In genomic region chr4:113394730-113395530, GRCh38 we compare ENCODE assay signal across 8 cellular contexts.
DNase-seq lines count a peak whose midpoint lies in the region; ATAC-seq, FAIRE-seq and TF ChIP-seq lines count a peak whose summit lies in the region.

No MANE protein-coding gene starts in this region.

- in situ Hi-C loops in K562 (cut with MboI), result loop anchor here (10.0 kb wide), 1 partner anchor 1300 kb away; no protein-coding TSS in a partner anchor

- no TSS peak for BruUV-seq in K562 (replicated peaks; lab: Mats Ljungman, UMichigan)

- H3K36me3 ChIP-seq in ACC112 (ENCODE audit: insufficient read depth, low read length) (no peaks in the 10 kb centered on the region), K562 (ENCODE audit: control insufficient read depth, insufficient read depth, low read length) (no peaks in the 10 kb centered on the region)

- POLR2A ChIA-PET in K562 (lab: Yijun Ruan, JAX), result no interaction called here

- TF ChIP-seq EP300 in K562 (IDR thresholded peaks at IDR 0.05; ENCODE audit: low read length), result no peak

- TF ChIP-seq CTCF in K562 (IDR thresholded peaks at IDR 0.05 in 2 of 3, conservative IDR thresholded peaks at IDR 0.05 in 1 of 3; ENCODE audit: insufficient read depth in 2 of 3, low read depth in 1 of 3, low read length in 3 of 3), result peak; percentile 61 to 74 (median 71)

- CTCF ChIA-PET in K562 (lab: Yijun Ruan, JAX; ENCODE audit: low intra/inter-chr PET ratio), result interaction anchor here (0.7 kb wide), 1 partner anchor 116 kb away, joined by 3 read pairs; no protein-coding TSS in a partner anchor

- DNase-seq in NCI-H146 (lab: John Stamatoyannopoulos, UW) (peak; percentile 75), T follicular helper cell (ENCODE audit: low read depth) (peak; percentile 16), K562 (ENCODE audit: extremely low read depth in 1 of 4, low spot score in 3 of 4) (peak; percentile 35 to 76 (median 56)), iPS DF 4.7 (ENCODE audit: extremely low read depth, low spot score) (peak; percentile 83)
- peak; percentile 43 for DNase-seq in stimulated activated CD4-positive, alpha-beta T cell treated with anti-CD3 and anti-CD28 coated beads, Interleukin-15, amount 100 ng/mL, for 24 hours

- H3K79me2 ChIP-seq in ACC112 (ENCODE audit: control insufficient read depth, insufficient read depth, low read length, unreplicated experiment), result no peaks in the 10 kb centered on the region
- H3K79me2 ChIP-seq in K562 (ENCODE audit: control insufficient read depth, insufficient read depth, low read length), result no peaks in the 10 kb centered on the region

- H3K9me1 ChIP-seq in K562 (ENCODE audit: control insufficient read depth, insufficient read depth, low read length), result no peaks in the 10 kb centered on the region

- peak overlapping the region; percentile 8; the same call in 1 of the 2 replicates for H3K27ac ChIP-seq in ACC112 (ENCODE audit: low read depth, low read length)
- H3K27ac ChIP-seq in K562 (ENCODE audit: extremely low read depth, low read depth, low read length), result no peak overlapping the region

- H3K4me3 ChIP-seq in ACC112 (ENCODE audit: low read depth, low read length) (peak overlapping the region; percentile 38), K562 (no peak overlapping the region)

- peak; percentile 85 for FAIRE-seq in K562 (lab: Jason Lieb, UNC)

- H3K4me2 ChIP-seq in K562 (ENCODE audit: insufficient read depth, low read length), result no peak overlapping the region

- no peaks in the 10 kb centered on the region for H4K20me1 ChIP-seq in K562 (replicated peaks; ENCODE audit: control insufficient read depth, insufficient read depth, low read length)

- ATAC-seq in GM18499 (IDR thresholded peaks at IDR 0.05; ENCODE audit: insufficient read depth, unreplicated experiment) (peak; percentile 91), HG02885 (IDR thresholded peaks at IDR 0.05; ENCODE audit: poor library complexity, unreplicated experiment) (peak; percentile 99), K562 (peak; percentile 96)

- 4% methylated on average over 11 of the region's 11 CpGs for WGBS in K562 (ENCODE audit: insufficient coverage, low coverage, missing lambda C conversion rate)

- no peaks in the 10 kb centered on the region for H3K27me3 ChIP-seq in ACC112 (ENCODE audit: insufficient read depth, low read length)
- H3K27me3 ChIP-seq in K562 (ENCODE audit: control insufficient read depth in 2 of 2, insufficient read depth in 2 of 2, low read length in 2 of 2), result no peaks in the 10 kb centered on the region

- H3K4me1 ChIP-seq in ACC112 (ENCODE audit: control insufficient read depth, insufficient read depth, low read length, unreplicated experiment) (peaks cover 22% of the 10 kb centered on the region), K562 (replicated peaks in 1 of 2; ENCODE audit: control insufficient read depth in 2 of 2, insufficient read depth in 2 of 2, low read length in 2 of 2) (no peaks in the 10 kb centered on the region)

- no peak for TF ChIP-seq POLR2A in K562 (conservative IDR thresholded peaks at IDR 0.05)

- no peaks in the 10 kb centered on the region for H3K9me3 ChIP-seq in K562 (replicated peaks; ENCODE audit: control insufficient read depth, insufficient read depth, low read depth, low read length)

- peak overlapping the region; percentile 90 for H2AFZ ChIP-seq in ACC112 (ENCODE audit: low read length, unreplicated experiment)
- no peak overlapping the region; the same call in 1 of the 2 replicates for H2AFZ ChIP-seq in K562 (ENCODE audit: low read depth, low read length)

- TF ChIP-seq RAD21 in K562 (CRISPR knock-in tag; conservative IDR thresholded peaks at IDR 0.05 in 1 of 2, IDR thresholded peaks at IDR 0.05 in 1 of 2), result peak; percentile 63 to 75

- intact Hi-C loops in K562 (cut with micrococcal nuclease), result loop anchor here (2.0 to 10.0 kb wide), 4 partner anchors 680 to 1412 kb away; no protein-coding TSS in a partner anchor

- H3K9ac ChIP-seq in K562 (ENCODE audit: insufficient read depth in 1 of 2, low read depth in 2 of 2, low read length in 2 of 2), result no peak overlapping the region

TF ChIP-seq in K562, 482 proteins besides CTCF, POLR2A, EP300 and RAD21:
- TF ChIP-seq SMC3 (conservative IDR thresholded peaks at IDR 0.05; ENCODE audit: insufficient read depth, low read depth, low read length), result peak; percentile 50
- TF ChIP-seq ZNF197 (CRISPR knock-in tag; IDR thresholded peaks at IDR 0.05; ENCODE audit: low read depth), result no peak
- TF ChIP-seq STAG1 (CRISPR knock-in tag; IDR thresholded peaks at IDR 0.05; ENCODE audit: borderline replicate concordance), result peak; percentile 10; the same call in 1 of the 2 replicates

Comparison
In these comparisons a context has a peak if more than half of its experiments do, and no peak if none do; other contexts are left out.
1. DNase-seq: peak in every context shown above with its lines; median percentile 83 in iPS DF 4.7; 75 in NCI-H146; 56 in K562; 43 in stimulated activated CD4-positive, alpha-beta T cell treated with anti-CD3 and anti-CD28 coated beads, Interleukin-15, amount 100 ng/mL, for 24 hours; 16 in T follicular helper cell.